ENCODE assay signal across 1 cellular context in the genomic region with DNA sequence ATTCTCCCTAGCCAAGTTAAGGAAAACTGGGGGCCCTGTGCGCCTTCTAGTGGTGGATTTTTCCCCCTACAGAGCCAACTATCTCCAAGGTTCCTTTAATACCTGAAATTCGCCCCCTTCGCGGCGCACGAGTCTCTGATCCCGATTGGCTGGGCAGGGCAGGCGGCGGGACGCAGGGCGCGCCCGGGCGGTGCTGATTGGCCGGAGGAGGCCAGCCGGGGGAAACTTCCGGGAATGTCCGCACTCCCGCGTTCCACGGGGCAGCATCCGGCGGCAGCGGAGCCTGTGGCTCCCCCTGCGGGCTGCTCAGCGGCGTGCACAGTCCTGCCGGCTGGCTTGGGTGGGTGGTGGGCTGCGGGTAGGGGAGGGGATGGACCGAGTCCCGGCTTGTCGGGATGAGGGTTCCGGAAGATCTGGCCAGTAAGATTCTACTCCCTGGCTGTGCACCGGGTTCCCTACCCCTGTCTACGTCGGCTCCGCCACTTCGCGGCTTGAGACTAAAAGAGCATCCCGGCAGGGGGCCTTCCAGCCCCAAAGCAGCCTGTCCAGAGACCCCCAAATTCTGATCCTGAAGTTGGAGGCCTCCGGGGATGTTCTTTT.
TF ChIP-seq lines count a peak whose summit lies in the region.

TSS of gene NABP2 (plus strand) at position 241 of the 600 bp plus-strand sequence. CDS start 515 bp downstream, outside the sequence.

TF ChIP-seq in HepG2, 621 proteins besides CTCF, POLR2A, EP300 and RAD21 (continued from another document and continues in another):
- peak; percentile 96 for TF ChIP-seq ELF1 (CRISPR knock-in tag; IDR thresholded peaks at IDR 0.05)
- no peak; the same call in 1 of the 2 replicates for TF ChIP-seq ZNF362 (CRISPR knock-in tag; IDR thresholded peaks at IDR 0.05; ENCODE audit: borderline replicate concordance)
- no peak for TF ChIP-seq ZNF121 (CRISPR knock-in tag; IDR thresholded peaks at IDR 0.05)
- TF ChIP-seq ZNF446 (CRISPR knock-in tag; IDR thresholded peaks at IDR 0.05), result no peak
- TF ChIP-seq MBNL3 (CRISPR knock-in tag; conservative IDR thresholded peaks at IDR 0.05), result no peak
- TF ChIP-seq SNAPC4 (CRISPR knock-in tag; IDR thresholded peaks at IDR 0.05), result no peak
- 0 out of 2 replicates have a peak, but pooled peaks have one; percentile 56 for TF ChIP-seq IRF9 (CRISPR knock-in tag; IDR thresholded peaks at IDR 0.05; ENCODE audit: borderline replicate concordance)
- TF ChIP-seq ZSCAN25 (CRISPR knock-in tag; IDR thresholded peaks at IDR 0.05), result no peak
- no peak; the same call in 1 of the 2 replicates for TF ChIP-seq HMGXB3 (CRISPR knock-in tag; IDR thresholded peaks at IDR 0.05; ENCODE audit: borderline replicate concordance)
- TF ChIP-seq, protein P1, sequence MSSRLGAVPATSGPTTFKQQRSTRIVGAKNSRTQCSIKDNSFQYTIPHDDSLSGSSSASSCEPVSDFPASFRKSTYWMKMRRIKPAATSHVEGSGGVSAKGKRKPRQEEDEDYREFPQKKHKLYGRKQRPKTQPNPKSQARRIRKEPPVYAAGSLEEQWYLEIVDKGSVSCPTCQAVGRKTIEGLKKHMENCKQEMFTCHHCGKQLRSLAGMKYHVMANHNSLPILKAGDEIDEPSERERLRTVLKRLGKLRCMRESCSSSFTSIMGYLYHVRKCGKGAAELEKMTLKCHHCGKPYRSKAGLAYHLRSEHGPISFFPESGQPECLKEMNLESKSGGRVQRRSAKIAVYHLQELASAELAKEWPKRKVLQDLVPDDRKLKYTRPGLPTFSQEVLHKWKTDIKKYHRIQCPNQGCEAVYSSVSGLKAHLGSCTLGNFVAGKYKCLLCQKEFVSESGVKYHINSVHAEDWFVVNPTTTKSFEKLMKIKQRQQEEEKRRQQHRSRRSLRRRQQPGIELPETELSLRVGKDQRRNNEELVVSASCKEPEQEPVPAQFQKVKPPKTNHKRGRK (CRISPR knock-in tag; IDR thresholded peaks at IDR 0.05), result no peak
- TF ChIP-seq PCBP1 (IDR thresholded peaks at IDR 0.05; ENCODE audit: borderline replicate concordance, low read depth, low read length), result no peak
- TF ChIP-seq, protein P2, sequence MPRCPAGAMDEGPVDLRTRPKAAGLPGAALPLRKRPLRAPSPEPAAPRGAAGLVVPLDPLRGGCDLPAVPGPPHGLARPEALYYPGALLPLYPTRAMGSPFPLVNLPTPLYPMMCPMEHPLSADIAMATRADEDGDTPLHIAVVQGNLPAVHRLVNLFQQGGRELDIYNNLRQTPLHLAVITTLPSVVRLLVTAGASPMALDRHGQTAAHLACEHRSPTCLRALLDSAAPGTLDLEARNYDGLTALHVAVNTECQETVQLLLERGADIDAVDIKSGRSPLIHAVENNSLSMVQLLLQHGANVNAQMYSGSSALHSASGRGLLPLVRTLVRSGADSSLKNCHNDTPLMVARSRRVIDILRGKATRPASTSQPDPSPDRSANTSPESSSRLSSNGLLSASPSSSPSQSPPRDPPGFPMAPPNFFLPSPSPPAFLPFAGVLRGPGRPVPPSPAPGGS (CRISPR knock-in tag; IDR thresholded peaks at IDR 0.05), result no peak
- TF ChIP-seq, protein P3, sequence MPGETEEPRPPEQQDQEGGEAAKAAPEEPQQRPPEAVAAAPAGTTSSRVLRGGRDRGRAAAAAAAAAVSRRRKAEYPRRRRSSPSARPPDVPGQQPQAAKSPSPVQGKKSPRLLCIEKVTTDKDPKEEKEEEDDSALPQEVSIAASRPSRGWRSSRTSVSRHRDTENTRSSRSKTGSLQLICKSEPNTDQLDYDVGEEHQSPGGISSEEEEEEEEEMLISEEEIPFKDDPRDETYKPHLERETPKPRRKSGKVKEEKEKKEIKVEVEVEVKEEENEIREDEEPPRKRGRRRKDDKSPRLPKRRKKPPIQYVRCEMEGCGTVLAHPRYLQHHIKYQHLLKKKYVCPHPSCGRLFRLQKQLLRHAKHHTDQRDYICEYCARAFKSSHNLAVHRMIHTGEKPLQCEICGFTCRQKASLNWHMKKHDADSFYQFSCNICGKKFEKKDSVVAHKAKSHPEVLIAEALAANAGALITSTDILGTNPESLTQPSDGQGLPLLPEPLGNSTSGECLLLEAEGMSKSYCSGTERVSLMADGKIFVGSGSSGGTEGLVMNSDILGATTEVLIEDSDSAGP (CRISPR knock-in tag; IDR thresholded peaks at IDR 0.05; ENCODE audit: borderline replicate concordance), result peak; percentile 99
- TF ChIP-seq PRMT3 (CRISPR knock-in tag; IDR thresholded peaks at IDR 0.05; ENCODE audit: borderline replicate concordance, low read depth), result no peak
- no peak for TF ChIP-seq MAF1 (CRISPR knock-in tag; IDR thresholded peaks at IDR 0.05; ENCODE audit: borderline replicate concordance)
- no peak for TF ChIP-seq ZBTB46 (CRISPR knock-in tag; IDR thresholded peaks at IDR 0.05; ENCODE audit: borderline replicate concordance)
- no peak for TF ChIP-seq HNRNPH1 (optimal IDR thresholded peaks at IDR 0.05; ENCODE audit: low read depth, low read length)
- TF ChIP-seq ZMYM3 (CRISPR knock-in tag; IDR thresholded peaks at IDR 0.05), result no peak
- 0 out of 2 replicates have a peak, but pooled peaks have one; percentile 66 for TF ChIP-seq RNF2 (conservative IDR thresholded peaks at IDR 0.05; ENCODE audit: low read depth)
- TF ChIP-seq BRCA1 (CRISPR knock-in tag; IDR thresholded peaks at IDR 0.05), result no peak
- no peak for TF ChIP-seq ZNF792 (CRISPR knock-in tag; IDR thresholded peaks at IDR 0.05)
- TF ChIP-seq, protein P4, sequence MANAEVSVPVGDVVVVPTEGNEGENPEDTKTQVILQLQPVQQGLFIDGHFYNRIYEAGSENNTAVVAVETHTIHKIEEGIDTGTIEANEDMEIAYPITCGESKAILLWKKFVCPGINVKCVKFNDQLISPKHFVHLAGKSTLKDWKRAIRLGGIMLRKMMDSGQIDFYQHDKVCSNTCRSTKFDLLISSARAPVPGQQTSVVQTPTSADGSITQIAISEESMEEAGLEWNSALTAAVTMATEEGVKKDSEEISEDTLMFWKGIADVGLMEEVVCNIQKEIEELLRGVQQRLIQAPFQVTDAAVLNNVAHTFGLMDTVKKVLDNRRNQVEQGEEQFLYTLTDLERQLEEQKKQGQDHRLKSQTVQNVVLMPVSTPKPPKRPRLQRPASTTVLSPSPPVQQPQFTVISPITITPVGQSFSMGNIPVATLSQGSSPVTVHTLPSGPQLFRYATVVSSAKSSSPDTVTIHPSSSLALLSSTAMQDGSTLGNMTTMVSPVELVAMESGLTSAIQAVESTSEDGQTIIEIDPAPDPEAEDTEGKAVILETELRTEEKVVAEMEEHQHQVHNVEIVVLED (CRISPR knock-in tag; IDR thresholded peaks at IDR 0.05; ENCODE audit: borderline replicate concordance), result peak; percentile 90
- no peak for TF ChIP-seq ATRX (CRISPR knock-in tag; IDR thresholded peaks at IDR 0.05; ENCODE audit: borderline replicate concordance)
- no peak for TF ChIP-seq FIP1L1 (IDR thresholded peaks at IDR 0.05; ENCODE audit: borderline replicate concordance, insufficient read depth, low read depth, low read length)
